In genomic region chr7:42218248-42218647, GRCh38 we compare ENCODE assay signal across 24 cellular contexts. TPM values are rescaled to one million over a fixed set of nuclear protein-coding genes. Genes with fewer than 3 reads are reported as not detected.
DNase-seq lines count a peak whose midpoint lies in the region; ATAC-seq, FAIRE-seq and TF ChIP-seq lines count a peak whose summit lies in the region.
"Had no signal": no experiment of that assay in that cellular context is flagged by ENCODE, and none has a peak within 500 bp of the region (broad histone marks: within the 10 kb centered on the region; RNA-seq: fewer than 3 reads in every experiment).

No MANE protein-coding gene starts in this region.

- no peak for FAIRE-seq in K562 (lab: Jason Lieb, UNC)
- FAIRE-seq: GM18507 had no signal

- H3K79me2 ChIP-seq in GM23248 (ENCODE audit: insufficient read depth): peaks cover 5% of the 10 kb centered on the region
- H3K79me2 ChIP-seq in K562 (ENCODE audit: control insufficient read depth, insufficient read depth, low read length): no peaks in the 10 kb centered on the region

- H3K27me3 Mint-ChIP-seq in neural crest cell (ENCODE audit: low read depth) (no peaks in the 10 kb centered on the region), endodermal cell (ENCODE audit: insufficient read depth) (no peaks in the 10 kb centered on the region)

- 79 to 91% methylated on average over 2 of the region's 2 CpGs for WGBS in GM23248 (ENCODE audit: low coverage in 1 of 2, low lambda C conversion rate in 2 of 2, missing lambda C conversion rate in 2 of 2), 2 experiments
- WGBS in K562 (ENCODE audit: insufficient coverage, low coverage, missing lambda C conversion rate): 0% methylated on average over 2 of the region's 2 CpGs
- WGBS in endodermal cell (ENCODE audit: insufficient coverage in 1 of 2, insufficient read length in 1 of 2), 2 experiments: 87 to 100% methylated on average over 2 of the region's 2 CpGs

- intact Hi-C loops in K562 (cut with micrococcal nuclease): no loop called here

- H3K36me3 ChIP-seq in GM23248 (ENCODE audit: low read depth) (no peaks in the 10 kb centered on the region), K562 (ENCODE audit: control insufficient read depth, insufficient read depth, low read length) (no peaks in the 10 kb centered on the region), endodermal cell (ENCODE audit: control insufficient read depth, insufficient read depth, low read length) (no peaks in the 10 kb centered on the region)

- no peaks in the 10 kb centered on the region for H3K9me3 Mint-ChIP-seq in neural crest cell
- no peaks in the 10 kb centered on the region for H3K9me3 Mint-ChIP-seq in endodermal cell
- peaks cover 4% of the 10 kb centered on the region for H3K9me3 Mint-ChIP-seq in stimulated activated effector memory CD8-positive, alpha-beta T cell treated with anti-CD3 and anti-CD28 coated beads, Interleukin-12 subunit alpha, Interleukin-12 subunit beta, amount 100 ng/mL, for 72 hours
- H3K9me3 Mint-ChIP-seq: CD8-positive, alpha-beta T cell had no signal

- H3F3A ChIP-seq in GM23248 (ENCODE audit: insufficient read depth): 0 out of 2 replicates have a peak, but pooled peaks cover 5% of the 10 kb centered on the region

- H3K27ac Mint-ChIP-seq in neural crest cell (ENCODE audit: unreplicated experiment): no peak overlapping the region
- no peak overlapping the region for H3K27ac Mint-ChIP-seq in endodermal cell
- no peak overlapping the region for H3K27ac Mint-ChIP-seq in stimulated activated effector memory CD8-positive, alpha-beta T cell treated with anti-CD3 and anti-CD28 coated beads, Interleukin-12 subunit alpha, Interleukin-12 subunit beta, amount 100 ng/mL, for 72 hours
- H3K27ac Mint-ChIP-seq: CD8-positive, alpha-beta T cell had no signal

- no TSS peak for BruUV-seq in K562 (replicated peaks; lab: Mats Ljungman, UMichigan)

- H3K4me2 ChIP-seq in GM23248 (ENCODE audit: unreplicated experiment): peak overlapping the region; percentile 79
- no peak overlapping the region for H3K4me2 ChIP-seq in K562 (ENCODE audit: insufficient read depth, low read length)

- H3K4me1 ChIP-seq in GM23248 (ENCODE audit: insufficient read depth) (peaks cover 25% of the 10 kb centered on the region), K562 (replicated peaks in 1 of 2; ENCODE audit: control insufficient read depth in 2 of 2, insufficient read depth in 2 of 2, low read length in 2 of 2) (no peaks in the 10 kb centered on the region), foreskin keratinocyte (peaks cover 15% of the 10 kb centered on the region), endodermal cell (ENCODE audit: control insufficient read depth, insufficient read depth, low read length) (peaks cover 4% of the 10 kb centered on the region)

- no peaks in the 10 kb centered on the region for H3K9me3 ChIP-seq in GM23248 (ENCODE audit: low read depth)
- H3K9me3 ChIP-seq in K562 (replicated peaks; ENCODE audit: control insufficient read depth, insufficient read depth, low read depth, low read length): no peaks in the 10 kb centered on the region
- H3K9me3 ChIP-seq in endodermal cell (ENCODE audit: control insufficient read depth, low read length): no peaks in the 10 kb centered on the region

- CTCF ChIA-PET in K562 (lab: Yijun Ruan, JAX; ENCODE audit: low intra/inter-chr PET ratio): no interaction called here

- H3K27ac ChIP-seq in GM23248 (no peak overlapping the region), K562 (ENCODE audit: extremely low read depth, low read depth, low read length) (no peak overlapping the region), foreskin keratinocyte (peak overlapping the region; percentile 83), endodermal cell (ENCODE audit: low read depth, low read length) (no peak overlapping the region)

- POLR2A ChIA-PET in K562 (lab: Yijun Ruan, JAX): no interaction called here

- no peaks in the 10 kb centered on the region for H3K9me1 ChIP-seq in K562 (ENCODE audit: control insufficient read depth, insufficient read depth, low read length)

- H3K9ac ChIP-seq in GM23248 (peak overlapping the region; percentile 33; the same call in 1 of the 2 replicates), K562 (ENCODE audit: insufficient read depth in 1 of 2, low read depth in 2 of 2, low read length in 2 of 2) (no peak overlapping the region), endodermal cell (ENCODE audit: extremely low read depth, low read length, poor library complexity, severe bottlenecking) (no peak overlapping the region)

- TF ChIP-seq EP300 in K562 (IDR thresholded peaks at IDR 0.05; ENCODE audit: low read length): no peak

- H3K4me3 Mint-ChIP-seq in neural crest cell (peak overlapping the region; percentile 11), endodermal cell (no peak overlapping the region)
- no peak overlapping the region for H3K4me3 Mint-ChIP-seq in stimulated activated effector memory CD8-positive, alpha-beta T cell treated with anti-CD3 and anti-CD28 coated beads, Interleukin-12 subunit alpha, Interleukin-12 subunit beta, amount 100 ng/mL, for 72 hours
- H3K4me3 Mint-ChIP-seq: CD8-positive, alpha-beta T cell had no signal

- TF ChIP-seq RAD21 in K562 (CRISPR knock-in tag; conservative IDR thresholded peaks at IDR 0.05 in 1 of 2, IDR thresholded peaks at IDR 0.05 in 1 of 2): no peak

- no peaks in the 10 kb centered on the region for H4K20me1 ChIP-seq in GM23248 (ENCODE audit: insufficient read depth)
- no peaks in the 10 kb centered on the region for H4K20me1 ChIP-seq in K562 (replicated peaks; ENCODE audit: control insufficient read depth, insufficient read depth, low read length)

- DNase-seq in GM23248 (no peak), K562 (ENCODE audit: extremely low read depth in 1 of 4, low spot score in 3 of 4) (peak in 1 of 4 experiments; percentile 1), foreskin keratinocyte (no peak), neural crest cell (ENCODE audit: low read depth, low spot score) (no peak), endodermal cell (no peak)
- no peak for DNase-seq in stimulated activated effector memory CD8-positive, alpha-beta T cell treated with anti-CD3 and anti-CD28 coated beads, Interleukin-12 subunit alpha, Interleukin-12 subunit beta, amount 100 ng/mL, for 72 hours (ENCODE audit: low spot score in 2 of 2)
- DNase-seq: AML-193; C1 segment of cervical spinal cord; CD8-positive, alpha-beta T cell; GDM1; H7; KBM-7; NCI-H1092; NCI-H1436; NCI-H187 treated with DMSO at 0.1 percent for 48 hours; NCI-H2107; NCI-H345; NCI-H524 treated with DMSO at 0.1 percent for 48 hours; NCI-H82; SIG-M5 had no signal

- H3K4me3 ChIP-seq in GM23248: peak overlapping the region; percentile 53
- H3K4me3 ChIP-seq in K562: no peak overlapping the region
- no peak overlapping the region for H3K4me3 ChIP-seq in endodermal cell (ENCODE audit: low read length)

- no peaks in the 10 kb centered on the region; the same call in 1 of the 2 replicates for H3K27me3 ChIP-seq in GM23248 (replicated peaks; ENCODE audit: insufficient read depth)
- H3K27me3 ChIP-seq in K562 (ENCODE audit: control insufficient read depth in 2 of 2, insufficient read depth in 2 of 2, low read length in 2 of 2): peaks cover 4 to 8% of the 10 kb centered on the region in 2 experiments; a peak in 1 of 5 replicates
- H3K27me3 ChIP-seq in foreskin keratinocyte: no peaks in the 10 kb centered on the region
- no peaks in the 10 kb centered on the region for H3K27me3 ChIP-seq in endodermal cell (ENCODE audit: control insufficient read depth, insufficient read depth, low read length, poor library complexity, severe bottlenecking)

- in situ Hi-C loops in GM23248 (cut with MboI) (no loop called here), K562 (cut with MboI) (no loop called here)

- TF ChIP-seq CTCF in K562 (IDR thresholded peaks at IDR 0.05 in 2 of 3, conservative IDR thresholded peaks at IDR 0.05 in 1 of 3; ENCODE audit: insufficient read depth in 2 of 3, low read depth in 1 of 3, low read length in 3 of 3) (no peak), foreskin keratinocyte (conservative IDR thresholded peaks at IDR 0.05) (no peak), neural crest cell (conservative IDR thresholded peaks at IDR 0.05) (no peak), endodermal cell (conservative IDR thresholded peaks at IDR 0.05) (no peak)

- H3K9me2 ChIP-seq in GM23248 (ENCODE audit: insufficient read depth): no peaks in the 10 kb centered on the region

- H2AFZ ChIP-seq in GM23248 (peak overlapping the region; percentile 67), K562 (ENCODE audit: low read depth, low read length) (no peak overlapping the region)

- peaks cover 86% of the 10 kb centered on the region for H3K4me1 Mint-ChIP-seq in neural crest cell
- peaks cover 28% of the 10 kb centered on the region for H3K4me1 Mint-ChIP-seq in endodermal cell
- H3K4me1 Mint-ChIP-seq in stimulated activated effector memory CD8-positive, alpha-beta T cell treated with anti-CD3 and anti-CD28 coated beads, Interleukin-12 subunit alpha, Interleukin-12 subunit beta, amount 100 ng/mL, for 72 hours: no peaks in the 10 kb centered on the region

- H3K36me3 Mint-ChIP-seq in neural crest cell (ENCODE audit: low read depth): peaks cover 14% of the 10 kb centered on the region
- no peaks in the 10 kb centered on the region for H3K36me3 Mint-ChIP-seq in endodermal cell (ENCODE audit: low read depth)
- H3K36me3 Mint-ChIP-seq in stimulated activated effector memory CD8-positive, alpha-beta T cell treated with anti-CD3 and anti-CD28 coated beads, Interleukin-12 subunit alpha, Interleukin-12 subunit beta, amount 100 ng/mL, for 72 hours: no peaks in the 10 kb centered on the region
- H3K36me3 Mint-ChIP-seq: CD8-positive, alpha-beta T cell had no signal

- ATAC-seq in K562 (no peak), foreskin keratinocyte (no peak), HG03196 (IDR thresholded peaks at IDR 0.05; ENCODE audit: unreplicated experiment) (no peak), GM21786 (IDR thresholded peaks at IDR 0.05; ENCODE audit: unreplicated experiment) (no peak)
- ATAC-seq in stimulated activated effector memory CD8-positive, alpha-beta T cell treated with anti-CD3 and anti-CD28 coated beads, Interleukin-12 subunit alpha, Interleukin-12 subunit beta, amount 100 ng/mL, for 72 hours: no peak
- ATAC-seq: CD8-positive, alpha-beta T cell; Panc1 had no signal

- no peak for TF ChIP-seq POLR2A in K562 (conservative IDR thresholded peaks at IDR 0.05)

RNA-seq across cellular contexts. Expression of gene GLI3, which starts 18.8 kb away (rescaled TPM):
- total RNA-seq in GM23248 (2014; rRNA removed; shearing (Covaris generic)): 2.0 and 4.0 TPM in 2 replicates
- polyA plus RNA-seq in GM23248 (2016; fragmentation: Nextera tagmentation; extraction: Ambion mirVana): 3.7 and 5.2 TPM in 2 replicates
- total RNA-seq in K562 (2011; cell fraction: chromatin; rRNA removed; ENCODE audit: low replicate concordance): not detected in 2 replicates
- total RNA-seq in K562 (2011; cell fraction: nucleolus; rRNA removed): not detected in 2 replicates
- not detected in 2 replicates for total RNA-seq in K562 (2011; cell fraction: nucleoplasm; rRNA removed)
- not detected in 2 replicates for total RNA-seq in K562 (2014; rRNA removed)
- total RNA-seq in K562 (2014; rRNA removed; fragmentation: Illumina TruSeq; extraction: Trizol): not detected in 2 replicates
- total RNA-seq in K562 (2015; rRNA removed; fragmentation: Illumina TruSeq; extraction: Trizol): not detected in 2 replicates
- 0.18 and 0.27 TPM in 2 replicates for total RNA-seq in K562 (2021)
- not detected in 2 replicates for polyA plus RNA-seq in K562 (2011; rRNA removed)
- not detected in 2 replicates for polyA plus RNA-seq in K562 (2011; cell fraction: cytosol; rRNA removed)
- polyA plus RNA-seq in K562 (2011; cell fraction: nucleus; rRNA removed): not detected in 2 replicates
- 0.07 and 0.16 TPM in 2 replicates for polyA plus RNA-seq in K562 (2012)
- 0.07 TPM in 1 of 2 replicates, not detected in the other for polyA plus RNA-seq in K562 (2014; fragmentation: Illumina TruSeq; extraction: Trizol)
- polyA plus RNA-seq in K562 (2014; fragmentation: Nextera tagmentation; extraction: Ambion mirVana): under 1 TPM in 1 of 2 experiments, not detected in 1; 0.01 TPM
- not detected in 2 replicates for polyA plus RNA-seq in K562 (2014; rRNA removed)
- not detected in 2 replicates for polyA minus RNA-seq in K562 (2011; rRNA and poly(A)+ RNA removed)
- polyA minus RNA-seq in K562 (2011; cell fraction: cytosol; rRNA and poly(A)+ RNA removed): not detected in 2 replicates
- polyA minus RNA-seq in K562 (2011; cell fraction: nucleus; rRNA and poly(A)+ RNA removed): not detected in 2 replicates
- total RNA-seq in foreskin keratinocyte: 6.9 and 8.3 TPM in 2 replicates
- polyA plus RNA-seq in foreskin keratinocyte: 1.7 and 2.2 TPM in 2 replicates
- total RNA-seq in neural crest cell: 136 and 141 TPM in 2 replicates
- 10 to 100 TPM in 1 of 2 donors, 1 to 10 TPM in 1; 2.7 to 10.2 TPM for total RNA-seq in endodermal cell
- polyA plus RNA-seq in endodermal cell (2013, experiment 1 of 2): 54.9 TPM
- 52.9 TPM for polyA plus RNA-seq in endodermal cell (2013, experiment 2 of 2)

Comparison
In these comparisons a context has a peak if more than half of its experiments do, and no peak if none do; other contexts are left out.
1. RNA of gene GLI3, which starts 18.8 kb away (total RNA-seq): 136 to 141 TPM in neural crest cell; 2.7 to 10.2 TPM in endodermal cell, 6.9 to 8.3 TPM in foreskin keratinocyte, 2.0 to 4.0 TPM in GM23248 and 0.18 to 0.27 TPM in K562; every median in the first group is over 10 times any median in the second.